16 cellular contexts compared by ENCODE assay signal in the genomic region with DNA sequence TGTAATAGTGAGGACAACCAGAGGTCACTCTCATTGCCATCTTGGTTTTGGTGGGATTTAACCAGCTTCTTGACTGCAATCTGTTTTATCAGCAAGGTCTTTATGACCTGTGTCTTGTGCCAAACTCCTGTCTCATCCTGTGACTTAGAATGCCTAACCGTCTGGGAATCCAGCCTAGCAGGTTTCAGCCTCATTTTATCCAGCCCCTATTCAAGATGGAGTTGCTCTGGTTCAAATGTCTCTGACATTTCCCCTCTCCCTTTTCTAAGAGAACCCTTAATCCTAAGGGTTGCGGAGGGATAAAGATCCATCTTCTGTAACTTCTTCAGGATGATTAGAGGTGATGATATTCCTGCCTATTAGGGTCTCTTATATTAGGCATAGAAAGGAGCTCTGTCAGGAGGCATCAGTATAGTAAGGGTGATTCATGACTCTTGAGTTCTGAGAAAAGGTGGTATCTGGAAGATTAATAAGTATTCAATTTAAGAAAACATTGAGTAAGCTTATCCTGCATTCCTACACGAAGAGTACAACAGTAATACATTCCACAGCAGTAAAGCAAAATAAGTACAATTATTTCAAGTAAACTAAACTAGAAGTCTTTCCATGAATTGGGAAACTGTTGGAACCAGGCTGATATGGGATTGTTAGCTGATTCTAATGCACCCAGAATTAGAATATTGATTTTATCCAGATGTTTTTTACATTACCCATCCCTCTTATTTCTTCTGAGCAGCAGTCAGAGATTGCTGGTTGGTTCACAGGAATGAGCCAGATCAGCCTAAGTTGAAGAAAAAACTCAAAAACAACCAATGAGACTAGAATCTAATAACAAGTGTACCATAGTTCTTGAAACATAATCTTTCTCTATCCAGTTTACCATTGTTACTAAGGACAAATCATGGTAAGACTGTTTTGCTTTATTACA. TPM values are rescaled to one million over a fixed set of nuclear protein-coding genes. Genes with fewer than 3 reads are reported as not detected.
DNase-seq lines count a peak whose midpoint lies in the region; ATAC-seq and TF ChIP-seq lines count a peak whose summit lies in the region.
"Had no signal": no experiment of that assay in that cellular context is flagged by ENCODE, and none has a peak within 500 bp of the region (broad histone marks: within the 10 kb centered on the region; RNA-seq: fewer than 3 reads in every experiment).

No MANE protein-coding gene starts in this region.

- H3K27me3 ChIP-seq in RWPE2 (ENCODE audit: insufficient read depth, poor library complexity, severe bottlenecking) (no peaks in the 10 kb centered on the region), esophagus squamous epithelium (no peaks in the 10 kb centered on the region), trophoblast cell (ENCODE audit: insufficient read depth, low read length) (no peaks in the 10 kb centered on the region)

- H3K79me1 ChIP-seq in trophoblast cell (ENCODE audit: low read length), result no peaks in the 10 kb centered on the region

- ATAC-seq in RWPE2 (ENCODE audit: low read depth) (peak; percentile 78), GM21360 (IDR thresholded peaks at IDR 0.05; ENCODE audit: unreplicated experiment) (no peak), HG03139 (IDR thresholded peaks at IDR 0.05; ENCODE audit: unreplicated experiment) (no peak)
- ATAC-seq: stimulated activated naive B cell treated with anti-CD40 and anti-IgM and Interleukin-4, amounts not matched to agents 10 μg/mL and 1 μg/mL and 100 μg/mL, for 72 hours had no signal

- H2AFZ ChIP-seq in trophoblast cell (ENCODE audit: insufficient read depth, low read length, poor library complexity), result no peak overlapping the region

- TF ChIP-seq POLR2A in esophagus squamous epithelium (IDR thresholded peaks at IDR 0.05), result no peak

- WGBS in esophagus squamous epithelium, 2 donors, result 49 to 57% methylated on average over 3 of the region's 3 CpGs
- no CpG with 5 or more reads among the region's 3 CpGs for WGBS in trophoblast cell (ENCODE audit: extremely low coverage, insufficient coverage, insufficient read length)

- no peak overlapping the region for H4K91ac ChIP-seq in trophoblast cell (ENCODE audit: low read depth, low read length)

- DNase-seq in Caki2 (ENCODE audit: low read depth) (peak; percentile 42), RWPE2 (ENCODE audit: low spot score) (no peak), esophagus squamous epithelium (lab: John Stamatoyannopoulos, UW) (no peak), trophoblast cell (peak; percentile 86 to 87), NOMO-1 treated with dmso at 0.1 percent for 144 hours (lab: John Stamatoyannopoulos, UW; ENCODE audit: unreplicated experiment) (no peak)
- no peak for DNase-seq in activated T-cell treated with anti-CD3 and anti-CD28 coated beads, Interleukin-2, amount 50 U/mL, for 48 hours
- DNase-seq: NCI-H1092 treated with DMSO at 0.1 percent for 48 hours; NCI-H446 treated with DMSO at 0.1 percent for 48 hours; stimulated activated naive B cell treated with anti-CD40 and anti-IgM and Interleukin-4, amounts not matched to agents 10 μg/mL and 1 μg/mL and 100 μg/mL, for 72 hours had no signal

- no peak overlapping the region for H4K12ac ChIP-seq in trophoblast cell (ENCODE audit: low read depth, low read length)

- H3K9me3 ChIP-seq in RWPE2 (ENCODE audit: severe bottlenecking), result no peaks in the 10 kb centered on the region
- no peaks in the 10 kb centered on the region for H3K9me3 ChIP-seq in esophagus squamous epithelium
- peaks cover 2% of the 10 kb centered on the region for H3K9me3 ChIP-seq in trophoblast cell (ENCODE audit: insufficient read depth, low read depth, low read length)
- H3K9me3 ChIP-seq: mucosa of descending colon had no signal

- H3K4me1 ChIP-seq in RWPE2 (ENCODE audit: insufficient read depth, poor library complexity, severe bottlenecking), result peaks cover 24% of the 10 kb centered on the region
- H3K4me1 ChIP-seq in esophagus squamous epithelium, result peaks cover 8 to 21% (median 19%) of the 10 kb centered on the region in 3 donors
- H3K4me1 ChIP-seq in trophoblast cell (ENCODE audit: control insufficient read depth in 1 of 2, insufficient read depth in 2 of 2, low read length in 2 of 2), result peaks cover 0 to 9% of the 10 kb centered on the region in 2 experiments

- no peak overlapping the region for H3K9ac ChIP-seq in trophoblast cell (ENCODE audit: low read length)

- no peak overlapping the region for H4K8ac ChIP-seq in trophoblast cell (ENCODE audit: low read depth, low read length)

- no peak overlapping the region for H2BK5ac ChIP-seq in trophoblast cell (ENCODE audit: low read depth, low read length, poor library complexity)

- H3K23ac ChIP-seq in trophoblast cell (ENCODE audit: low read length), result no peak overlapping the region

- peak overlapping the region; percentile 80 for H3K27ac ChIP-seq in RWPE2 (ENCODE audit: poor library complexity, severe bottlenecking)
- H3K27ac ChIP-seq in esophagus squamous epithelium, result peak overlapping the region in 3 of 4 donors; percentile 15 to 81 (median 52)
- H3K27ac ChIP-seq in trophoblast cell (ENCODE audit: low read depth, low read length), result peak overlapping the region; percentile 15
- H3K27ac ChIP-seq: C4-2B, RWPE1 had no signal

- no peak overlapping the region for H3K14ac ChIP-seq in trophoblast cell (ENCODE audit: low read length)

- in situ Hi-C loops in Caki2 (cut with HindIII; ENCODE audit: low pct_unique_long_range_greater_than_20kb, low sequenced_read_pairs), result no loop called here

- TF ChIP-seq CTCF in RWPE2 (IDR thresholded peaks at IDR 0.05; ENCODE audit: poor library complexity, severe bottlenecking), result no peak
- no peak for TF ChIP-seq CTCF in esophagus squamous epithelium (IDR thresholded peaks at IDR 0.05)

- intact Hi-C loops in esophagus squamous epithelium (cut with DNase I), result no loop called here

- H3K4me3 ChIP-seq in RWPE2 (ENCODE audit: severe bottlenecking) (no peak overlapping the region), esophagus squamous epithelium (no peak overlapping the region), trophoblast cell (ENCODE audit: low read depth, low read length) (no peak overlapping the region)
- H3K4me3 ChIP-seq: mucosa of descending colon had no signal

- H2BK12ac ChIP-seq in trophoblast cell (ENCODE audit: low read length), result no peak overlapping the region

- H2BK120ac ChIP-seq in trophoblast cell (ENCODE audit: insufficient read depth, low read length, poor library complexity), result no peak overlapping the region

- no peaks in the 10 kb centered on the region for H3K79me2 ChIP-seq in trophoblast cell (ENCODE audit: control insufficient read depth, insufficient read depth, low read length, poor library complexity)

- H3K4ac ChIP-seq in trophoblast cell (ENCODE audit: low read depth, low read length), result no peak overlapping the region

- H3K4me2 ChIP-seq in trophoblast cell (ENCODE audit: low read length), result no peak overlapping the region

- H2AK5ac ChIP-seq in trophoblast cell (ENCODE audit: low read length), result no peak overlapping the region

- H3K36me3 ChIP-seq in RWPE2 (ENCODE audit: low read depth), result no peaks in the 10 kb centered on the region
- no peaks in the 10 kb centered on the region for H3K36me3 ChIP-seq in esophagus squamous epithelium
- H3K36me3 ChIP-seq in trophoblast cell (ENCODE audit: control insufficient read depth in 1 of 2, insufficient read depth in 2 of 2, low read length in 2 of 2), result no peaks in the 10 kb centered on the region

- no peak overlapping the region for H3K18ac ChIP-seq in trophoblast cell (ENCODE audit: low read length)

RNA-seq across cellular contexts. Expression of gene SHC3, which starts 39.9 kb away (rescaled TPM):
- 0.09 and 1.0 TPM in 2 replicates for total RNA-seq in Caki2 (2014; rRNA removed; shearing (Covaris generic); ENCODE audit: low replicate concordance)
- 1 to 10 TPM in 2 of 4 donors, under 1 TPM in 2; 0.38 to 9.3 (median 4.4) TPM for total RNA-seq in esophagus squamous epithelium
- 0.11 and 0.12 TPM in 2 replicates for polyA plus RNA-seq in trophoblast cell (2013)
- total RNA-seq: activated CD4-positive, alpha-beta memory T cell treated with anti-CD3 and anti-CD28 coated beads for 36 hours; activated T-helper 2 cell treated with anti-CD3 and anti-CD28 coated beads, Interferon-gamma antibody, Interleukin-2, Interleukin-4, amounts not matched to agents 10 μg/mL and 5 μg/mL and 100 μg/mL, durations not matched to agents 14 hours and 24 hours and 36 hours had no signal

Comparison
In these comparisons a context has a peak if more than half of its experiments do, and no peak if none do; other contexts are left out.
1. DNase-seq: peak in Caki2 (single experiment) and trophoblast cell (2 of 2); none in RWPE2 (single experiment), esophagus squamous epithelium (single experiment), NOMO-1 treated with dmso at 0.1 percent for 144 hours (single experiment) and activated T-cell treated with anti-CD3 and anti-CD28 coated beads, Interleukin-2, amount 50 U/mL, for 48 hours (0 of 2).
2. H3K27ac ChIP-seq: peak in every context shown above with its lines; median percentile 80 in RWPE2; 52 in esophagus squamous epithelium; 15 in trophoblast cell.